ENCODE assay signal across 8 cellular contexts in the genomic region with DNA sequence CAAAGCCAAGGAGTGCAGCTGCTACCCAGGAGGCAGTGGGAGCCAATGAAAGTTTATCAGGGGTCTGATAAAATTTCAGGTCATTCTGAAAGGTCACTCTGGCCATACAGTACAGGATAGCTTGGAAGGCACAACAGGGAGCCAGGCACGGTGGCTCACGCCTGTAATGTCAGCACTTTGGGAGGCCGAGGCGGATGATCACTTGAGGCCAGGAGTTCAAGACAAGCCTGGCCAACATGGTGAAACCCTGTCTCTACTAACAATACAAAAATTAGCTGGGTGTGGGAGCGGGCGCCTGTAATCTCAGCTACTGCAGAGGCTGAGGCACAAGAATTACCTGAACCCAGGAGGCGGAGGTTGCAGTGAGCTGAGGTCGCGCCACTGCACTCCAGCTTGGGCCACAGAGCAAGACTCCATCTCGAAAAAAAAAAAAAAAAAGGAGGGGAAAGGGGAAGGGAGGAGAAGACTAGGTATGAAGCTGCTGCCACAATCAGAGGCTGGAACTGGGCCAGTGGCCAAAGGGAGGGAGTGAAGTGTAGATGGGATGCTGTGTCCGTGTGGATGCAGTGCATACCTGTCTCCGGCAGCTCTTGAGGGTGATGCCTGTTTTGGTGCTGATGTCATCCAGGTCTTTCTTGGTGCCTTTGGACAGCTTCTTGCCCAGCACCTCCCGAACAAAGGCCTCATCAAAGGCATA. TPM values are rescaled to one million over a fixed set of nuclear protein-coding genes. Genes with fewer than 3 reads are reported as not detected.
DNase-seq lines count a peak whose midpoint lies in the region; ATAC-seq lines count a peak whose summit lies in the region.

No MANE protein-coding gene starts in this region.

- H3K27ac ChIP-seq in stomach smooth muscle (ENCODE audit: low read length): peak overlapping the region; percentile 99

- H3K4me3 ChIP-seq in iPS-18c (ENCODE audit: insufficient read depth, low read depth, low read length) (peak overlapping the region; percentile 94), stomach smooth muscle (ENCODE audit: low read length in 2 of 2) (peak overlapping the region; percentile 89 to 93)

- peak overlapping the region; percentile 96 for H3K4me3 Mint-ChIP-seq in activated CD8-positive, alpha-beta memory T cell treated with anti-CD3 and anti-CD28 coated beads, Interleukin-2, amount 10 ng/mL, durations not matched to agents 7 days and 5 days
- peak overlapping the region; percentile 88 for H3K4me3 Mint-ChIP-seq in activated naive CD8-positive, alpha-beta T cell treated with anti-CD3 and anti-CD28 coated beads, Interleukin-2, amount 10 ng/mL, durations not matched to agents 7 days and 5 days

- no peaks in the 10 kb centered on the region for H3K27me3 Mint-ChIP-seq in activated CD8-positive, alpha-beta memory T cell treated with anti-CD3 and anti-CD28 coated beads, Interleukin-2, amount 10 ng/mL, durations not matched to agents 7 days and 5 days
- H3K27me3 Mint-ChIP-seq in activated naive CD8-positive, alpha-beta T cell treated with anti-CD3 and anti-CD28 coated beads, Interleukin-2, amount 10 ng/mL, durations not matched to agents 7 days and 5 days: no peaks in the 10 kb centered on the region

- peaks cover 14% of the 10 kb centered on the region for H3K36me3 Mint-ChIP-seq in activated CD8-positive, alpha-beta memory T cell treated with anti-CD3 and anti-CD28 coated beads, Interleukin-2, amount 10 ng/mL, durations not matched to agents 7 days and 5 days
- peaks cover 10% of the 10 kb centered on the region for H3K36me3 Mint-ChIP-seq in activated naive CD8-positive, alpha-beta T cell treated with anti-CD3 and anti-CD28 coated beads, Interleukin-2, amount 10 ng/mL, durations not matched to agents 7 days and 5 days

- H3K9me3 Mint-ChIP-seq in activated CD8-positive, alpha-beta memory T cell treated with anti-CD3 and anti-CD28 coated beads, Interleukin-2, amount 10 ng/mL, durations not matched to agents 7 days and 5 days (ENCODE audit: low read depth): no peaks in the 10 kb centered on the region
- H3K9me3 Mint-ChIP-seq in activated naive CD8-positive, alpha-beta T cell treated with anti-CD3 and anti-CD28 coated beads, Interleukin-2, amount 10 ng/mL, durations not matched to agents 7 days and 5 days: no peaks in the 10 kb centered on the region

- H3K9me3 ChIP-seq in iPS-18c (ENCODE audit: control insufficient read depth, insufficient read depth, low read length): no peaks in the 10 kb centered on the region
- no peaks in the 10 kb centered on the region for H3K9me3 ChIP-seq in stomach smooth muscle (ENCODE audit: control insufficient read depth in 2 of 2, low read length in 2 of 2)

- H3K27me3 ChIP-seq in stomach smooth muscle (ENCODE audit: control insufficient read depth in 1 of 2, insufficient read depth in 2 of 2, low read length in 2 of 2): no peaks in the 10 kb centered on the region

- H3K4me1 ChIP-seq in stomach smooth muscle (ENCODE audit: control insufficient read depth, insufficient read depth, low read length): peaks cover 62% of the 10 kb centered on the region

- peaks cover 21 to 22% of the 10 kb centered on the region in 2 donors for H3K36me3 ChIP-seq in stomach smooth muscle (ENCODE audit: control insufficient read depth in 2 of 2, insufficient read depth in 2 of 2, low read length in 2 of 2)

- H3K27ac Mint-ChIP-seq in activated CD8-positive, alpha-beta memory T cell treated with anti-CD3 and anti-CD28 coated beads, Interleukin-2, amount 10 ng/mL, durations not matched to agents 7 days and 5 days: peak overlapping the region; percentile 95
- H3K27ac Mint-ChIP-seq in activated naive CD8-positive, alpha-beta T cell treated with anti-CD3 and anti-CD28 coated beads, Interleukin-2, amount 10 ng/mL, durations not matched to agents 7 days and 5 days: peak overlapping the region; percentile 99

- CTCF ChIA-PET in activated CD8-positive, alpha-beta memory T cell treated with anti-CD3 and anti-CD28 coated beads, Interleukin-2, amount 10 ng/mL, durations not matched to agents 7 days and 5 days (lab: Charles Lee): interaction anchor here (1.1 to 26.4 kb wide), 12 partner anchors 11 to 234 kb away, joined by 3 to 710 read pairs (median 24); partner anchors contain the start of genes AP5B1, CFL1, CTSW and EFEMP2

- POLR2A ChIA-PET in activated naive CD8-positive, alpha-beta T cell treated with anti-CD3 and anti-CD28 coated beads, Interleukin-2, amount 10 ng/mL, durations not matched to agents 7 days and 5 days (lab: Charles Lee): interaction anchor here (0.7 to 12.3 kb wide), 8 partner anchors 8 to 84 kb away, joined by 3 to 304 read pairs (median 31); partner anchors contain the start of genes CFL1, FOSL1 and MUS81

- H3K9ac ChIP-seq in stomach smooth muscle (ENCODE audit: low read length in 2 of 2): peak overlapping the region; percentile 89 to 91

- H3K4me1 Mint-ChIP-seq in activated CD8-positive, alpha-beta memory T cell treated with anti-CD3 and anti-CD28 coated beads, Interleukin-2, amount 10 ng/mL, durations not matched to agents 7 days and 5 days: peaks cover 62% of the 10 kb centered on the region
- peaks cover 40% of the 10 kb centered on the region for H3K4me1 Mint-ChIP-seq in activated naive CD8-positive, alpha-beta T cell treated with anti-CD3 and anti-CD28 coated beads, Interleukin-2, amount 10 ng/mL, durations not matched to agents 7 days and 5 days

- no peak for ATAC-seq in activated CD8-positive, alpha-beta memory T cell treated with anti-CD3 and anti-CD28 coated beads, Interleukin-2, amount 10 ng/mL, durations not matched to agents 7 days and 5 days
- no peak for ATAC-seq in activated naive CD8-positive, alpha-beta T cell treated with anti-CD3 and anti-CD28 coated beads, Interleukin-2, amount 10 ng/mL, durations not matched to agents 7 days and 5 days (ENCODE audit: low read depth)

- DNase-seq in activated CD8-positive, alpha-beta memory T cell treated with anti-CD3 and anti-CD28 coated beads, Interleukin-2, amount 10 ng/mL, durations not matched to agents 7 days and 5 days: no peak
- DNase-seq in activated CD8-positive, alpha-beta memory T cell treated with anti-CD3 and anti-CD28 coated beads, Interleukin-2, amount 50 U/mL, for 4 hours: no peak
- DNase-seq in activated naive CD8-positive, alpha-beta T cell treated with anti-CD3 and anti-CD28 coated beads, Interleukin-2, amount 10 ng/mL, durations not matched to agents 7 days and 5 days: no peak
- DNase-seq in NCI-H1694 (lab: John Stamatoyannopoulos, UW): no peak
- DNase-seq in LoVo (ENCODE audit: low spot score): no peak
- no peak for DNase-seq in kidney glomerular epithelial cell (lab: John Stamatoyannopoulos, UW)

RNA-seq across cellular contexts. Expression of gene FIBP, which starts 1.1 kb away (rescaled TPM):
- total RNA-seq in activated CD8-positive, alpha-beta memory T cell treated with anti-CD3 and anti-CD28 coated beads, Interleukin-2, amount 10 ng/mL, durations not matched to agents 7 days and 5 days: 100 to 1,000 TPM; 100 to 122 TPM
- total RNA-seq in activated naive CD8-positive, alpha-beta T cell treated with anti-CD3 and anti-CD28 coated beads, Interleukin-2, amount 10 ng/mL, durations not matched to agents 7 days and 5 days: 10 to 100 TPM; 78.2 to 82.9 TPM

RNA-seq across cellular contexts. Expression of gene CCDC85B, which starts 3.3 kb away (rescaled TPM):
- total RNA-seq in activated CD8-positive, alpha-beta memory T cell treated with anti-CD3 and anti-CD28 coated beads, Interleukin-2, amount 10 ng/mL, durations not matched to agents 7 days and 5 days: 10 to 100 TPM; 82.3 to 94.1 TPM
- total RNA-seq in activated naive CD8-positive, alpha-beta T cell treated with anti-CD3 and anti-CD28 coated beads, Interleukin-2, amount 10 ng/mL, durations not matched to agents 7 days and 5 days: 10 to 100 TPM; 59.8 to 66.3 TPM

RNA-seq across cellular contexts. Expression of gene CTSW, which starts 7.5 kb away (rescaled TPM):
- total RNA-seq in activated CD8-positive, alpha-beta memory T cell treated with anti-CD3 and anti-CD28 coated beads, Interleukin-2, amount 10 ng/mL, durations not matched to agents 7 days and 5 days: 100 to 1,000 TPM; 268 to 339 TPM
- 100 to 1,000 TPM; 161 to 175 TPM for total RNA-seq in activated naive CD8-positive, alpha-beta T cell treated with anti-CD3 and anti-CD28 coated beads, Interleukin-2, amount 10 ng/mL, durations not matched to agents 7 days and 5 days

RNA-seq across cellular contexts. Expression of gene FOSL1, which starts 13.0 kb away (rescaled TPM):
- total RNA-seq in activated CD8-positive, alpha-beta memory T cell treated with anti-CD3 and anti-CD28 coated beads, Interleukin-2, amount 10 ng/mL, durations not matched to agents 7 days and 5 days: 1 to 10 TPM; 2.7 to 6.0 TPM
- total RNA-seq in activated naive CD8-positive, alpha-beta T cell treated with anti-CD3 and anti-CD28 coated beads, Interleukin-2, amount 10 ng/mL, durations not matched to agents 7 days and 5 days: 1 to 10 TPM; 1.9 to 2.0 TPM

RNA-seq across cellular contexts. Expression of gene EFEMP2, which starts 14.6 kb away (rescaled TPM):
- total RNA-seq in activated CD8-positive, alpha-beta memory T cell treated with anti-CD3 and anti-CD28 coated beads, Interleukin-2, amount 10 ng/mL, durations not matched to agents 7 days and 5 days: 10 to 100 TPM in 1 of 2 experiments, 1 to 10 TPM in 1; 7.1 to 13.4 TPM
- 10 to 100 TPM; 15.3 to 20.0 TPM for total RNA-seq in activated naive CD8-positive, alpha-beta T cell treated with anti-CD3 and anti-CD28 coated beads, Interleukin-2, amount 10 ng/mL, durations not matched to agents 7 days and 5 days
